In genomic region chr3:45592830-45593707, GRCh38 we compare ENCODE assay signal across 1 cellular context.
TF ChIP-seq lines count a peak whose summit lies in the region.

No MANE protein-coding gene starts in this region.

TF ChIP-seq in HepG2, 621 proteins besides CTCF, POLR2A, EP300 and RAD21 (continued from another document and continues in another):
- TF ChIP-seq PRDM10 (CRISPR knock-in tag; IDR thresholded peaks at IDR 0.05; ENCODE audit: low read depth) (peak; percentile 22; the same call in 1 of the 2 replicates), ZGPAT (CRISPR knock-in tag; IDR thresholded peaks at IDR 0.05) (peak; percentile 73; the same call in 1 of the 2 replicates), ZNF317 (CRISPR knock-in tag; IDR thresholded peaks at IDR 0.05) (peak; percentile 92), ZNF337 (CRISPR knock-in tag; IDR thresholded peaks at IDR 0.05; ENCODE audit: borderline replicate concordance, low read depth) (no peak; the same call in 1 of the 2 replicates), ZNF816 (CRISPR knock-in tag; IDR thresholded peaks at IDR 0.05; ENCODE audit: borderline replicate concordance) (no peak), ZNF329 (CRISPR knock-in tag; IDR thresholded peaks at IDR 0.05; ENCODE audit: low read depth) (no peak), CREB3 (CRISPR knock-in tag; IDR thresholded peaks at IDR 0.05) (no peak), ZFP36 (IDR thresholded peaks at IDR 0.05; ENCODE audit: borderline replicate concordance, low read depth, low read length, partially characterized antibody) (no peak), PLSCR1 (CRISPR knock-in tag; IDR thresholded peaks at IDR 0.05; ENCODE audit: borderline replicate concordance) (no peak), SPEN (CRISPR knock-in tag; IDR thresholded peaks at IDR 0.05; ENCODE audit: low read depth) (0 out of 2 replicates have a peak, but pooled peaks have one; percentile 52), TBX2 (CRISPR knock-in tag; IDR thresholded peaks at IDR 0.05; ENCODE audit: borderline replicate concordance) (peak; percentile 51; the same call in 1 of the 2 replicates), ZNF598 (CRISPR knock-in tag; IDR thresholded peaks at IDR 0.05; ENCODE audit: borderline replicate concordance) (peak; percentile 94), MAF1 (CRISPR knock-in tag; IDR thresholded peaks at IDR 0.05; ENCODE audit: borderline replicate concordance) (no peak), ZBTB21 (CRISPR knock-in tag; IDR thresholded peaks at IDR 0.05) (no peak), POGZ (CRISPR knock-in tag; IDR thresholded peaks at IDR 0.05) (peak; percentile 81), FOSL2 (CRISPR knock-in tag; IDR thresholded peaks at IDR 0.05) (0 out of 2 replicates have a peak, but pooled peaks have one; percentile 11), RXRB (CRISPR knock-in tag; IDR thresholded peaks at IDR 0.05; ENCODE audit: borderline replicate concordance) (peak; percentile 27; the same call in 1 of the 2 replicates), ZNF770 (CRISPR knock-in tag; IDR thresholded peaks at IDR 0.05) (peak; percentile 27; the same call in 1 of the 2 replicates), KDM5B (CRISPR knock-in tag; IDR thresholded peaks at IDR 0.05; ENCODE audit: borderline replicate concordance) (peak; percentile 94), AHR (CRISPR knock-in tag; IDR thresholded peaks at IDR 0.05) (0 out of 2 replicates have a peak, but pooled peaks have one; percentile 10), PLRG1 (conservative IDR thresholded peaks at IDR 0.05) (no peak), MBNL3 (CRISPR knock-in tag; conservative IDR thresholded peaks at IDR 0.05) (no peak), NBN (conservative IDR thresholded peaks at IDR 0.05) (no peak), TEAD3 (CRISPR knock-in tag; optimal IDR thresholded peaks at IDR 0.05; ENCODE audit: borderline replicate concordance) (no peak), ZNF646 (CRISPR knock-in tag; IDR thresholded peaks at IDR 0.05) (no peak), KDM3A (CRISPR knock-in tag; IDR thresholded peaks at IDR 0.05; ENCODE audit: low read depth) (no peak; the same call in 1 of the 2 replicates), ZNF274 (CRISPR knock-in tag; IDR thresholded peaks at IDR 0.05) (peak; percentile 95), ZNF3 (CRISPR knock-in tag; IDR thresholded peaks at IDR 0.05) (no peak), ZIK1 (CRISPR knock-in tag; IDR thresholded peaks at IDR 0.05; ENCODE audit: borderline replicate concordance, low read depth) (peak; percentile 19; the same call in 1 of the 2 replicates), SIX1 (CRISPR knock-in tag; IDR thresholded peaks at IDR 0.05; ENCODE audit: borderline replicate concordance) (no peak), ZBTB42 (CRISPR knock-in tag; IDR thresholded peaks at IDR 0.05) (no peak), KMT2B (CRISPR knock-in tag; IDR thresholded peaks at IDR 0.05) (peak; percentile 74; the same call in 1 of the 2 replicates), MXD4 (CRISPR knock-in tag; IDR thresholded peaks at IDR 0.05) (peak; percentile 77), CCAR2 (optimal IDR thresholded peaks at IDR 0.05; ENCODE audit: low read depth, low read length) (no peak), ONECUT2 (CRISPR knock-in tag; IDR thresholded peaks at IDR 0.05) (no peak), ZNF441 (CRISPR knock-in tag; IDR thresholded peaks at IDR 0.05; ENCODE audit: borderline replicate concordance) (peak; percentile 34; the same call in 1 of the 2 replicates), TFE3 (CRISPR knock-in tag; IDR thresholded peaks at IDR 0.05) (peak; percentile 54; the same call in 1 of the 2 replicates), NCOA5 (CRISPR knock-in tag; IDR thresholded peaks at IDR 0.05) (no peak), SRSF4 (IDR thresholded peaks at IDR 0.05; ENCODE audit: low read depth, low read length, poor library complexity, severe bottlenecking) (no peak), ZFY (CRISPR knock-in tag; IDR thresholded peaks at IDR 0.05) (peak; percentile 50), NRL (CRISPR knock-in tag; IDR thresholded peaks at IDR 0.05; ENCODE audit: borderline replicate concordance) (peak; percentile 66), MYNN (CRISPR knock-in tag; IDR thresholded peaks at IDR 0.05; ENCODE audit: low read depth) (no peak), ZMYM3 (CRISPR knock-in tag; IDR thresholded peaks at IDR 0.05) (peak; percentile 89), HMGA1 (CRISPR knock-in tag; conservative IDR thresholded peaks at IDR 0.05) (no peak), NFATC3 (CRISPR knock-in tag; IDR thresholded peaks at IDR 0.05) (0 out of 2 replicates have a peak, but pooled peaks have one; percentile 80), GATAD2A (CRISPR knock-in tag; IDR thresholded peaks at IDR 0.05) (peak; percentile 48; the same call in 1 of the 2 replicates), IRF9 (CRISPR knock-in tag; IDR thresholded peaks at IDR 0.05; ENCODE audit: borderline replicate concordance) (peak; percentile 92; the same call in 1 of the 2 replicates), DNMT1 (CRISPR knock-in tag; IDR thresholded peaks at IDR 0.05) (0 out of 2 replicates have a peak, but pooled peaks have one; percentile 25), MEIS1 (CRISPR knock-in tag; IDR thresholded peaks at IDR 0.05; ENCODE audit: borderline replicate concordance) (no peak)
